ENCODE assay signal across 1 cellular context in genomic region chr7:116979430-116979829, GRCh38.
TF ChIP-seq lines count a peak whose summit lies in the region.

No MANE protein-coding gene starts in this region.

TF ChIP-seq in HepG2, 621 proteins besides CTCF, POLR2A, EP300 and RAD21 (continued from another document):
- TF ChIP-seq, protein P1, sequence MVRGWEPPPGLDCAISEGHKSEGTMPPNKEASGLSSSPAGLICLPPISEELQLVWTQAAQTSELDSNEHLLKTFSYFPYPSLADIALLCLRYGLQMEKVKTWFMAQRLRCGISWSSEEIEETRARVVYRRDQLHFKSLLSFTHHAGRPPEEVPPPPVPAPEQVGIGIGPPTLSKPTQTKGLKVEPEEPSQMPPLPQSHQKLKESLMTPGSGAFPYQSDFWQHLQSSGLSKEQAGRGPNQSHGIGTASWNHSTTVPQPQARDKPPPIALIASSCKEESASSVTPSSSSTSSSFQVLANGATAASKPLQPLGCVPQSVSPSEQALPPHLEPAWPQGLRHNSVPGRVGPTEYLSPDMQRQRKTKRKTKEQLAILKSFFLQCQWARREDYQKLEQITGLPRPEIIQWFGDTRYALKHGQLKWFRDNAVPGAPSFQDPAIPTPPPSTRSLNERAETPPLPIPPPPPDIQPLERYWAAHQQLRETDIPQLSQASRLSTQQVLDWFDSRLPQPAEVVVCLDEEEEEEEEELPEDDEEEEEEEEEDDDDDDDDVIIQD (CRISPR knock-in tag; IDR thresholded peaks at IDR 0.05; ENCODE audit: low read depth) = no peak
- TF ChIP-seq GFI1 (CRISPR knock-in tag; IDR thresholded peaks at IDR 0.05; ENCODE audit: borderline replicate concordance) (no peak), ZNF614 (CRISPR knock-in tag; IDR thresholded peaks at IDR 0.05; ENCODE audit: borderline replicate concordance) (no peak), PCBP1 (IDR thresholded peaks at IDR 0.05; ENCODE audit: borderline replicate concordance, low read depth, low read length) (no peak)
